ENCODE assay signal across 1 cellular context in genomic region chr11:1942541-1943260, GRCh38.
TF ChIP-seq lines count a peak whose summit lies in the region.

No MANE protein-coding gene starts in this region.

TF ChIP-seq in HepG2, 621 proteins besides CTCF, POLR2A, EP300 and RAD21:
- TF ChIP-seq KMT2A (CRISPR knock-in tag; IDR thresholded peaks at IDR 0.05): no peak
- TF ChIP-seq ZNF160 (CRISPR knock-in tag; IDR thresholded peaks at IDR 0.05): no peak
- TF ChIP-seq NPAS2 (CRISPR knock-in tag; IDR thresholded peaks at IDR 0.05; ENCODE audit: borderline replicate concordance): no peak
- no peak for TF ChIP-seq ZNF557 (CRISPR knock-in tag; IDR thresholded peaks at IDR 0.05)
- TF ChIP-seq ARID5B (CRISPR knock-in tag; IDR thresholded peaks at IDR 0.05): no peak
- no peak for TF ChIP-seq MED1 (CRISPR knock-in tag; IDR thresholded peaks at IDR 0.05)
- no peak for TF ChIP-seq ZFAT (CRISPR knock-in tag; conservative IDR thresholded peaks at IDR 0.05)
- TF ChIP-seq, protein P1, sequence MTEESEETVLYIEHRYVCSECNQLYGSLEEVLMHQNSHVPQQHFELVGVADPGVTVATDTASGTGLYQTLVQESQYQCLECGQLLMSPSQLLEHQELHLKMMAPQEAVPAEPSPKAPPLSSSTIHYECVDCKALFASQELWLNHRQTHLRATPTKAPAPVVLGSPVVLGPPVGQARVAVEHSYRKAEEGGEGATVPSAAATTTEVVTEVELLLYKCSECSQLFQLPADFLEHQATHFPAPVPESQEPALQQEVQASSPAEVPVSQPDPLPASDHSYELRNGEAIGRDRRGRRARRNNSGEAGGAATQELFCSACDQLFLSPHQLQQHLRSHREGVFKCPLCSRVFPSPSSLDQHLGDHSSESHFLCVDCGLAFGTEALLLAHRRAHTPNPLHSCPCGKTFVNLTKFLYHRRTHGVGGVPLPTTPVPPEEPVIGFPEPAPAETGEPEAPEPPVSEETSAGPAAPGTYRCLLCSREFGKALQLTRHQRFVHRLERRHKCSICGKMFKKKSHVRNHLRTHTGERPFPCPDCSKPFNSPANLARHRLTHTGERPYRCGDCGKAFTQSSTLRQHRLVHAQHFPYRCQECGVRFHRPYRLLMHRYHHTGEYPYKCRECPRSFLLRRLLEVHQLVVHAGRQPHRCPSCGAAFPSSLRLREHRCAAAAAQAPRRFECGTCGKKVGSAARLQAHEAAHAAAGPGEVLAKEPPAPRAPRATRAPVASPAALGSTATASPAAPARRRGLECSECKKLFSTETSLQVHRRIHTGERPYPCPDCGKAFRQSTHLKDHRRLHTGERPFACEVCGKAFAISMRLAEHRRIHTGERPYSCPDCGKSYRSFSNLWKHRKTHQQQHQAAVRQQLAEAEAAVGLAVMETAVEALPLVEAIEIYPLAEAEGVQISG (CRISPR knock-in tag; IDR thresholded peaks at IDR 0.05): no peak
- no peak for TF ChIP-seq MIXL1 (CRISPR knock-in tag; IDR thresholded peaks at IDR 0.05)
- TF ChIP-seq REL (CRISPR knock-in tag; conservative IDR thresholded peaks at IDR 0.05): no peak
